Comparison of ENCODE assay signal across 12 cellular contexts in the genomic region with DNA sequence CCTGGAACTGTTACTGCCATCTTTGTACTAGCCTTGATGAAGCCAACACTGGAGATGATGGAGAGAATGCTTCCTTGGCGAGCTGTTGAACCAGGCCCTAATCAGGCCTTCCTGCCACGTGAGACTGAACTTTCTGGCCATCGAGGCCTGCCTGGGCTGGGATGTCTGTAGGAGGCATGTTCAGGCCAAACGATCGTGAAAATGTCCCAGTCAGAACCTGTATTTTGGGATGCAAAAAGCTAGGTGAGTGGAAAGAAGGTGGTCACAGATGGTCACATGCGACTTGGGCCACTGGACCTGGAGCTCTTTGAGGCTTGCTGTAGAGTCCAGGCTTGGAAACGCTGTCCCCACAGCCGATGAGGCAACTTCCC. TPM values are rescaled to one million over a fixed set of nuclear protein-coding genes. Genes with fewer than 3 reads are reported as not detected.
A peak's percentile ranks its signal among the peaks of the same experiment; 100 is the strongest.
DNase-seq lines count a peak whose midpoint lies in the region; ATAC-seq and TF ChIP-seq lines count a peak whose summit lies in the region.
"Had no signal": no experiment of that assay in that cellular context is flagged by ENCODE, and none has a peak within 500 bp of the region (broad histone marks: within the 10 kb centered on the region; RNA-seq: fewer than 3 reads in every experiment).

No MANE protein-coding gene starts in this region.

- intact Hi-C loops in breast epithelium (cut with DNase I; ENCODE audit: low total_unique reads) = no loop called here

- H3K27ac Mint-ChIP-seq in HFFc6 = peak overlapping the region; percentile 73

- peaks cover 27% of the 10 kb centered on the region for H3K4me1 Mint-ChIP-seq in HFFc6 (ENCODE audit: low read depth)

- no peak overlapping the region for H3K4me3 Mint-ChIP-seq in HFFc6
- H3K4me3 Mint-ChIP-seq: CD4-positive, CD25-positive, alpha-beta regulatory T cell had no signal

- H3K27ac ChIP-seq in breast epithelium (peak overlapping the region; percentile 21 to 84), lung (ENCODE audit: low read depth in 1 of 2, low read length in 1 of 2) (peak overlapping the region; percentile 4 to 61), substantia nigra (ENCODE audit: low read depth, low read length, poor library complexity, severe bottlenecking) (peak overlapping the region; percentile 46)
- H3K27ac ChIP-seq: tibial artery had no signal

- in situ Hi-C loops in KBM-7 (cut with MboI; ENCODE audit: low pct_unique_long_range_greater_than_20kb, low sequenced_read_pairs) = no loop called here

- H3K36me3 Mint-ChIP-seq in HFFc6 (ENCODE audit: low read depth) = peaks cover 41% of the 10 kb centered on the region

- WGBS in lung, 2 donors = 93 to 97% methylated on average over 8 of the region's 8 CpGs

- ATAC-seq in lung (ENCODE audit: insufficient read depth, low FRiP score) = no peak

- no peak overlapping the region for H3K4me3 ChIP-seq in breast epithelium
- H3K4me3 ChIP-seq in lung = no peak overlapping the region
- H3K4me3 ChIP-seq: tibial artery had no signal

- H3K4me1 ChIP-seq in breast epithelium = no peaks in the 10 kb centered on the region
- H3K4me1 ChIP-seq in lung (ENCODE audit: control insufficient read depth in 2 of 2, insufficient read depth in 2 of 2, low read length in 2 of 2) = peaks cover 0 to 17% of the 10 kb centered on the region in 2 donors
- H3K4me1 ChIP-seq: tibial artery had no signal

- H3K9me3 Mint-ChIP-seq in HFFc6 = no peaks in the 10 kb centered on the region
- H3K9me3 Mint-ChIP-seq: CD4-positive, CD25-positive, alpha-beta regulatory T cell had no signal

- TF ChIP-seq CTCF in HFFc6 (IDR thresholded peaks at IDR 0.05) (no peak), breast epithelium (IDR thresholded peaks at IDR 0.05) (no peak), lung (IDR thresholded peaks at IDR 0.05; ENCODE audit: control extremely low read depth, extremely low read depth) (no peak), GM10266 (IDR thresholded peaks at IDR 0.05; ENCODE audit: control insufficient read depth, insufficient read depth, low read depth, missing control alignments) (no peak)

- DNase-seq in HFFc6 = no peak
- no peak for DNase-seq in breast epithelium (ENCODE audit: low spot score in 2 of 2)
- no peak for DNase-seq in lung (ENCODE audit: low spot score)
- no peak for DNase-seq in substantia nigra (lab: John Stamatoyannopoulos, UW)
- no peak for DNase-seq in T1000 (lab: John Stamatoyannopoulos, UW)
- no peak for DNase-seq in KBM-7
- DNase-seq in T-helper 2 cell = no peak
- no peak for DNase-seq in GM10266 (ENCODE audit: extremely low spot score)
- DNase-seq: activated naive CD4-positive, alpha-beta T cell treated with Interleukin-2 at 50 U/mL for 16 hours; CD4-positive, CD25-positive, alpha-beta regulatory T cell; mesendoderm; tibial artery had no signal

- H3K27me3 ChIP-seq in breast epithelium (no peaks in the 10 kb centered on the region), lung (ENCODE audit: control insufficient read depth, insufficient read depth) (no peaks in the 10 kb centered on the region)
- H3K27me3 ChIP-seq: tibial artery had no signal

- H3K27me3 Mint-ChIP-seq in HFFc6 (ENCODE audit: insufficient read depth) = peaks cover 3% of the 10 kb centered on the region; the same call in 1 of the 2 replicates
- H3K27me3 Mint-ChIP-seq: CD4-positive, CD25-positive, alpha-beta regulatory T cell had no signal

- H3K9me3 ChIP-seq in breast epithelium (no peaks in the 10 kb centered on the region), lung (ENCODE audit: control insufficient read depth in 2 of 2, insufficient read depth in 1 of 2, low read length in 1 of 2) (no peaks in the 10 kb centered on the region)
- H3K9me3 ChIP-seq: tibial artery had no signal

- H3K36me3 ChIP-seq in breast epithelium (no peaks in the 10 kb centered on the region), lung (ENCODE audit: control insufficient read depth in 2 of 2, insufficient read depth in 2 of 2, low read length in 2 of 2) (peaks cover 3 to 39% of the 10 kb centered on the region in 2 donors)

- TF ChIP-seq POLR2A in breast epithelium (IDR thresholded peaks at IDR 0.05) = no peak

RNA-seq across cellular contexts. Expression of a gene that starts 12.9 kb away (rescaled TPM):
- 10 to 100 TPM; 11.0 to 16.3 (median 13.9) TPM for total RNA-seq in HFFc6 (2021; fragmentation: NEBNext Ultra II Directional; extraction: Animal tissue kit (Norgen Biotek cat#: 25700))
- total RNA-seq in breast epithelium = 10 to 100 TPM; 12.3 to 15.4 (median 13.0) TPM
- total RNA-seq in lung = 10 to 100 TPM; 12.7 to 14.7 TPM
- polyA plus RNA-seq in lung = 10 to 100 TPM; 11.7 to 14.2 TPM

RNA-seq across cellular contexts. Expression of a gene that starts 13.0 kb away (rescaled TPM):
- 1 to 10 TPM; 2.2 to 5.0 (median 2.8) TPM for total RNA-seq in HFFc6 (2021; fragmentation: NEBNext Ultra II Directional; extraction: Animal tissue kit (Norgen Biotek cat#: 25700))
- total RNA-seq in breast epithelium (10 to 100 TPM; 25.9 to 63.8 (median 34.7) TPM), lung (10 to 100 TPM; 26.6 to 27.0 TPM)
- 10 to 100 TPM; 12.7 to 14.1 TPM for polyA plus RNA-seq in lung

Comparison
In these comparisons a context has a peak if more than half of its experiments do, and no peak if none do; other contexts are left out.
1. RNA of a gene that starts 13.0 kb away (total RNA-seq): 25.9 to 63.8 TPM in breast epithelium and 26.6 to 27.0 TPM in lung; 2.2 to 5.0 TPM in HFFc6; every median in the first group is over 4 times any median in the second.
2. Peak in every context shown above with its lines, with median percentiles within 50 percentile points of each other: H3K27ac ChIP-seq.